ENCODE assay signal across 8 cellular contexts in the genomic region with DNA sequence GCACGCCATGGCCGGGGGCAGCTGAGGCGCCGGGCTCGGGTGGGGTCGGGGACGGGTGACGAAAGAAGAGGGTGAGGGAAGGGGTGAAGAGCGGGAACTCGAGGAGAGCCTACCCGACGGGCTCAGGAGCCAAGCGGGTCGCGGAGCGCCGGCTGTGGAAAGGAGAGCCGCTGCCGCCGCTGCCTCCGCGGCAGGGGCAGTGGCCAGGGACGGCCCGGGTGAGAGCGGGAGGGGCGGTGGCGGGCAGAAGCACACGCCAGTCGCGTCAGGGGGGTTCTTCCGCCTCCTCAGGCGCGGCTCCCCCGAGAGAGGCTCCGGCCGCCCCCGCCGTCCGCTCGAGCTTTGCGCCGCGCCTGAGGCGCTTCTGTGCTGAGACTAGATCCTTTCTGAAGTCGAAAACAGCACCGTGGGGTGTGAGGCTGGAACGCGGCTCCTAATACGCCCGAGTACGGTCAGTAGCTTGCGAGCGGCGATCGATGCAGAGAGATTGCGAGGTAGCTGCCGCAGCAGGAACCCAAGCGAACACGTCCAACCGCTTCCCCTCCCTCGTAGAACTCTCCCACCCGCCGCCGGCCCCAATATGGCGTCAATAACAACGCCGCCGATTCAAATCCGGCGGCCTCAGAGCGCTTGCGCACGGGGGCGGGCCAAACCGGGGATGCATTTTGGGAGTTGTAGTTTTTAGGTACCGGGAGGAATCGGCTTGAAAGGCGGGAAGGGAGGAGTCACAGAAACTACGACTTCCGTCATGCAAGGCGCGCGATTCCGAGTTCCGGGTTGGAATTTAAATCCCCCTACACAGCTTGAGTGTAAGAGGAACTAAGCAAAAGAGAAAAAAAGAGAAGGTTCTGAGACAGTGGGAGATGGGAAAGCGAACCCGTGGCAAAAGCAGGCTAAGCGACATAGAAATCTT. TPM values are rescaled to one million over a fixed set of nuclear protein-coding genes. Genes with fewer than 3 reads are reported as not detected.
DNase-seq lines count a peak whose midpoint lies in the region; ATAC-seq, FAIRE-seq and TF ChIP-seq lines count a peak whose summit lies in the region.

TSS of gene AKIRIN2 (minus strand) at position 558 of the 913 bp plus-strand sequence. CDS start at position 9, 549 bp downstream.

- peak within 1 kb of the TSS; percentile 87 for H4K91ac ChIP-seq in trophoblast cell (ENCODE audit: low read depth, low read length)

- H4K8ac ChIP-seq in trophoblast cell (ENCODE audit: low read depth, low read length), result peak within 1 kb of the TSS; percentile 92

- peak within 1 kb of the TSS; percentile 96 for H3K4ac ChIP-seq in trophoblast cell (ENCODE audit: low read depth, low read length)

- H2BK12ac ChIP-seq in trophoblast cell (ENCODE audit: low read length), result peak within 1 kb of the TSS; percentile 12

- peak; percentile 92 for FAIRE-seq in GM12892 (lab: Jason Lieb, UNC)

- H3K18ac ChIP-seq in trophoblast cell (ENCODE audit: low read length), result peak within 1 kb of the TSS; percentile 95

- 0 to 1% (median 1%) methylated on average over 36 to 88 of the region's 88 CpGs for WGBS in adrenal gland, 4 donors
- WGBS in trophoblast cell (ENCODE audit: extremely low coverage, insufficient coverage, insufficient read length), result no CpG with 5 or more reads among the region's 88 CpGs
- WGBS in transverse colon (ENCODE audit: low coverage in 1 of 2), 2 donors, result 0% methylated on average over 17 to 69 of the region's 88 CpGs

- DNase-seq in GM12892 (ENCODE audit: insufficient read length) (peak; percentile 55), NCI-H146 (lab: John Stamatoyannopoulos, UW) (peak; percentile 99), T-helper 1 cell (peak; percentile 90 to 98 (median 93)), adrenal gland (peak; percentile 97 to 99 (median 98)), cardiac septum (ENCODE audit: low spot score) (peak; percentile 99), trophoblast cell (peak; percentile 99 to 100), transverse colon (peak; percentile 98)

- TF ChIP-seq POLR2A in GM12892 (IDR thresholded peaks at IDR 0.05; ENCODE audit: low read depth, low read length) (peak; percentile 98), adrenal gland (IDR thresholded peaks at IDR 0.05) (peak; percentile 89 to 98), transverse colon (IDR thresholded peaks at IDR 0.05) (peak; percentile 97)

- TF ChIP-seq EP300 in transverse colon (IDR thresholded peaks at IDR 0.05; ENCODE audit: low read depth), result no peak

- H3K36me3 ChIP-seq in adrenal gland (replicated peaks in 1 of 2), result no peaks in the 10 kb centered on the region
- peaks cover 2% of the 10 kb centered on the region in 2 experiments for H3K36me3 ChIP-seq in trophoblast cell (ENCODE audit: control insufficient read depth in 1 of 2, insufficient read depth in 2 of 2, low read length in 2 of 2)
- no peaks in the 10 kb centered on the region for H3K36me3 ChIP-seq in transverse colon

- peak within 1 kb of the TSS; percentile 78 for H3K14ac ChIP-seq in trophoblast cell (ENCODE audit: low read length)

- H3K79me2 ChIP-seq in trophoblast cell (ENCODE audit: control insufficient read depth, insufficient read depth, low read length, poor library complexity), result peaks cover 16% of the 10 kb centered on the region

- intact Hi-C loops in adrenal gland (cut with DNase I) (loop anchor here in 1 of 2 donors (10.0 kb wide), 1 partner anchor 93 kb away; no protein-coding TSS in a partner anchor), cardiac septum (cut with DNase I) (loop anchor here (2.0 to 5.0 kb wide), 4 partner anchors 39 to 547 kb away; partner anchors contain the start of genes ORC3, SLC35A1 and ZNF292), transverse colon (cut with DNase I; ENCODE audit: low total_unique reads) (loop anchor here (5.0 kb wide), 1 partner anchor 110 kb away; the partner anchor contains the start of gene ORC3)

- no peaks in the 10 kb centered on the region for H3K9me3 ChIP-seq in adrenal gland (replicated peaks in 1 of 3)
- H3K9me3 ChIP-seq in trophoblast cell (ENCODE audit: insufficient read depth, low read depth, low read length), result no peaks in the 10 kb centered on the region
- no peaks in the 10 kb centered on the region for H3K9me3 ChIP-seq in transverse colon

- in situ Hi-C loops in transverse colon (cut with MboI; ENCODE audit: low pct_ligation_motif_present in 1 of 4, low pct_unique_long_range_greater_than_20kb in 1 of 4, low sequenced_read_pairs in 3 of 4), result no loop called here

- peaks cover 21 to 30% of the 10 kb centered on the region in 2 donors for H3K4me1 ChIP-seq in adrenal gland (replicated peaks in 1 of 2)
- H3K4me1 ChIP-seq in trophoblast cell (ENCODE audit: control insufficient read depth in 1 of 2, insufficient read depth in 2 of 2, low read length in 2 of 2), result peaks cover 0 to 2% of the 10 kb centered on the region in 2 experiments
- H3K4me1 ChIP-seq in transverse colon, result peaks cover 8 to 37% (median 21%) of the 10 kb centered on the region in 4 donors

- peak within 1 kb of the TSS; percentile 74 for H2BK120ac ChIP-seq in trophoblast cell (ENCODE audit: insufficient read depth, low read length, poor library complexity)

- peak within 1 kb of the TSS; percentile 87 for H2BK5ac ChIP-seq in trophoblast cell (ENCODE audit: low read depth, low read length, poor library complexity)

- peak; percentile 59 for ATAC-seq in HG02852 (IDR thresholded peaks at IDR 0.05; ENCODE audit: unreplicated experiment)

- H3K4me3 ChIP-seq in adrenal gland, result peak within 1 kb of the TSS; percentile 69 to 84 (median 80)
- peak within 1 kb of the TSS; percentile 89 for H3K4me3 ChIP-seq in trophoblast cell (ENCODE audit: low read depth, low read length)
- peak within 1 kb of the TSS; percentile 83 to 99 (median 92) for H3K4me3 ChIP-seq in transverse colon

- H2AK5ac ChIP-seq in trophoblast cell (ENCODE audit: low read length), result peak within 1 kb of the TSS; percentile 43

- no peak for TF ChIP-seq CTCF in adrenal gland (IDR thresholded peaks at IDR 0.05)
- no peak for TF ChIP-seq CTCF in transverse colon (IDR thresholded peaks at IDR 0.05)

- peak within 1 kb of the TSS; percentile 80 for H3K4me2 ChIP-seq in trophoblast cell (ENCODE audit: low read length)

- peak within 1 kb of the TSS; percentile 90 for H3K9ac ChIP-seq in trophoblast cell (ENCODE audit: low read length)

- peaks cover 9% of the 10 kb centered on the region for H3K79me1 ChIP-seq in trophoblast cell (ENCODE audit: low read length)

- H3K27ac ChIP-seq in adrenal gland (peak within 1 kb of the TSS; percentile 93 to 99 (median 97)), trophoblast cell (ENCODE audit: low read depth, low read length) (peak within 1 kb of the TSS; percentile 98), transverse colon (peak within 1 kb of the TSS; percentile 97 to 100 (median 98))

- H3K23ac ChIP-seq in trophoblast cell (ENCODE audit: low read length), result no peak within 1 kb of the TSS

- H2AFZ ChIP-seq in trophoblast cell (ENCODE audit: insufficient read depth, low read length, poor library complexity), result peak within 1 kb of the TSS; percentile 76

- H4K12ac ChIP-seq in trophoblast cell (ENCODE audit: low read depth, low read length), result peak within 1 kb of the TSS; percentile 87

- H3K27me3 ChIP-seq in adrenal gland (no peaks in the 10 kb centered on the region), trophoblast cell (ENCODE audit: insufficient read depth, low read length) (no peaks in the 10 kb centered on the region), transverse colon (no peaks in the 10 kb centered on the region)

RNA-seq across cellular contexts. Expression of gene AKIRIN2, which starts in this region (rescaled TPM):
- 47.7 TPM for polyA plus RNA-seq in GM12892 (2012; ENCODE audit: missing spikeins)
- total RNA-seq in adrenal gland (10 to 100 TPM; 23.9 to 70.2 (median 55.5) TPM), cardiac septum (52.8 TPM), transverse colon (10 to 100 TPM; 16.3 to 44.9 (median 20.7) TPM)
- polyA plus RNA-seq in adrenal gland, result 10 to 100 TPM; 22.8 to 60.0 (median 31.1) TPM
- polyA plus RNA-seq in trophoblast cell (2013), result 86.1 and 86.4 TPM in 2 replicates

Comparison
In these comparisons a context has a peak if more than half of its experiments do, and no peak if none do; other contexts are left out.
1. Peak in every context shown above with its lines: DNase-seq, ATAC-seq, H3K4me3 ChIP-seq and H3K27ac ChIP-seq.